ENCODE assay signal across 36 cellular contexts in genomic region chr10:125627646-125628045, GRCh38. TPM values are rescaled to one million over a fixed set of nuclear protein-coding genes. Genes with fewer than 3 reads are reported as not detected.
"Had no signal": no experiment of that assay in that cellular context is flagged by ENCODE, and none has a peak within 500 bp of the region (broad histone marks: within the 10 kb centered on the region; RNA-seq: fewer than 3 reads in every experiment).

No MANE protein-coding gene starts in this region.

- ATAC-seq: activated CD4-positive, alpha-beta T cell treated with anti-CD3 and anti-CD28 coated beads for 36 hours; activated naive CD4-positive, alpha-beta T cell treated with anti-CD3 and anti-CD28 coated beads, Interleukin-2, amount 50 U/mL, for 72 hours; activated T-cell treated with anti-CD3 and anti-CD28 coated beads, Interleukin-2, amount 50 U/mL, for 72 hours; gastroesophageal sphincter; heart right ventricle had no signal

- H3K27me3 Mint-ChIP-seq: activated CD4-positive, alpha-beta T cell treated with anti-CD3 and anti-CD28 coated beads, Interleukin-2, amount 10 ng/mL, durations not matched to agents 7 days and 5 days; activated naive CD8-positive, alpha-beta T cell treated with anti-CD3 and anti-CD28 coated beads, Interleukin-2, amount 10 ng/mL, durations not matched to agents 7 days and 5 days; brain had no signal

- H3K9me3 ChIP-seq: ascending aorta, breast epithelium, colonic mucosa, esophagus squamous epithelium, gastroesophageal sphincter, heart right ventricle had no signal

- H3K79me2 ChIP-seq: hepatocyte had no signal

- H3K9me3 Mint-ChIP-seq: activated CD4-positive, alpha-beta memory T cell treated with anti-CD3 and anti-CD28 coated beads, Interleukin-2, amount 10 ng/mL, durations not matched to agents 7 days and 5 days; activated CD4-positive, alpha-beta T cell treated with anti-CD3 and anti-CD28 coated beads, Interleukin-2, amount 10 ng/mL, durations not matched to agents 7 days and 5 days; activated naive CD4-positive, alpha-beta T cell treated with anti-CD3 and anti-CD28 coated beads, Interleukin-2, amount 10 ng/mL, durations not matched to agents 7 days and 5 days; activated naive CD4-positive, alpha-beta T cell treated with anti-CD3 and anti-CD28 coated beads, Interleukin-2, amount 50 U/mL, for 72 hours; activated naive CD8-positive, alpha-beta T cell treated with anti-CD3 and anti-CD28 coated beads, Interleukin-2, amount 10 ng/mL, durations not matched to agents 7 days and 5 days; activated T-cell treated with anti-CD3 and anti-CD28 coated beads, Interleukin-2, amount 50 U/mL, for 24 hours; activated T-cell treated with anti-CD3 and anti-CD28 coated beads, Interleukin-2, amount 50 U/mL, for 72 hours; dendritic cell treated with granulocyte-macrophage colony-stimulating factor and Interleukin-4, amounts not matched to agents 40 ng/mL and 50 ng/mL, for 4 days; endodermal cell had no signal

- H3K4me3 Mint-ChIP-seq: activated CD4-positive, alpha-beta memory T cell treated with anti-CD3 and anti-CD28 coated beads, Interleukin-2, amount 10 ng/mL, durations not matched to agents 7 days and 5 days; activated CD4-positive, alpha-beta T cell treated with anti-CD3 and anti-CD28 coated beads for 36 hours; activated CD4-positive, alpha-beta T cell treated with anti-CD3 and anti-CD28 coated beads, Interleukin-2, amount 10 ng/mL, durations not matched to agents 7 days and 5 days; activated naive CD4-positive, alpha-beta T cell treated with anti-CD3 and anti-CD28 coated beads, Interleukin-2, amount 10 ng/mL, durations not matched to agents 7 days and 5 days; activated naive CD8-positive, alpha-beta T cell treated with anti-CD3 and anti-CD28 coated beads, Interleukin-2, amount 10 ng/mL, durations not matched to agents 7 days and 5 days; activated T-cell treated with anti-CD3 and anti-CD28 coated beads, Interleukin-2, amount 50 U/mL, for 24 hours; activated T-cell treated with anti-CD3 and anti-CD28 coated beads, Interleukin-2, amount 50 U/mL, for 72 hours; brain; dendritic cell treated with granulocyte-macrophage colony-stimulating factor and Interleukin-4, amounts not matched to agents 40 ng/mL and 50 ng/mL, for 4 days; endodermal cell had no signal

- H3K4me1 Mint-ChIP-seq: activated CD4-positive, alpha-beta memory T cell treated with anti-CD3 and anti-CD28 coated beads, Interleukin-2, amount 10 ng/mL, durations not matched to agents 7 days and 5 days; activated CD4-positive, alpha-beta T cell treated with anti-CD3 and anti-CD28 coated beads for 36 hours; activated CD4-positive, alpha-beta T cell treated with anti-CD3 and anti-CD28 coated beads, Interleukin-2, amount 10 ng/mL, durations not matched to agents 7 days and 5 days; activated naive CD4-positive, alpha-beta T cell treated with anti-CD3 and anti-CD28 coated beads, Interleukin-2, amount 10 ng/mL, durations not matched to agents 7 days and 5 days; activated naive CD8-positive, alpha-beta T cell treated with anti-CD3 and anti-CD28 coated beads, Interleukin-2, amount 10 ng/mL, durations not matched to agents 7 days and 5 days had no signal

- H3K27me3 ChIP-seq: ascending aorta, breast epithelium, cardiac muscle cell, colonic mucosa, gastroesophageal sphincter had no signal

- H3K27ac ChIP-seq: ascending aorta, breast epithelium, cardiac muscle cell, colonic mucosa, dorsolateral prefrontal cortex, esophagus squamous epithelium, gastroesophageal sphincter, heart right ventricle, hepatocyte had no signal

- H2AFZ ChIP-seq: hepatocyte had no signal

- H3K36me3 ChIP-seq: ascending aorta, breast epithelium, cardiac muscle cell, colonic mucosa, esophagus squamous epithelium, gastroesophageal sphincter, heart right ventricle had no signal

- H3K36me3 Mint-ChIP-seq: activated naive CD4-positive, alpha-beta T cell treated with anti-CD3 and anti-CD28 coated beads, Interleukin-2, amount 10 ng/mL, durations not matched to agents 7 days and 5 days; activated naive CD4-positive, alpha-beta T cell treated with anti-CD3 and anti-CD28 coated beads, Interleukin-2, amount 50 U/mL, for 72 hours; activated naive CD8-positive, alpha-beta T cell treated with anti-CD3 and anti-CD28 coated beads, Interleukin-2, amount 10 ng/mL, durations not matched to agents 7 days and 5 days; brain had no signal

- H3K4me3 ChIP-seq: ascending aorta, breast epithelium, cardiac muscle cell, colonic mucosa, dorsolateral prefrontal cortex, esophagus squamous epithelium, gastroesophageal sphincter, heart right ventricle, hepatocyte had no signal

- H3K27ac Mint-ChIP-seq: activated CD4-positive, alpha-beta memory T cell treated with anti-CD3 and anti-CD28 coated beads, Interleukin-2, amount 10 ng/mL, durations not matched to agents 7 days and 5 days; activated CD4-positive, alpha-beta T cell treated with anti-CD3 and anti-CD28 coated beads for 36 hours; activated CD4-positive, alpha-beta T cell treated with anti-CD3 and anti-CD28 coated beads, Interleukin-2, amount 10 ng/mL, durations not matched to agents 7 days and 5 days; activated naive CD4-positive, alpha-beta T cell treated with anti-CD3 and anti-CD28 coated beads, Interleukin-2, amount 10 ng/mL, durations not matched to agents 7 days and 5 days; activated naive CD4-positive, alpha-beta T cell treated with anti-CD3 and anti-CD28 coated beads, Interleukin-2, amount 50 U/mL, for 72 hours; activated naive CD8-positive, alpha-beta T cell treated with anti-CD3 and anti-CD28 coated beads, Interleukin-2, amount 10 ng/mL, durations not matched to agents 7 days and 5 days; activated T-cell treated with anti-CD3 and anti-CD28 coated beads, Interleukin-2, amount 50 U/mL, for 24 hours; activated T-cell treated with anti-CD3 and anti-CD28 coated beads, Interleukin-2, amount 50 U/mL, for 72 hours; brain; dendritic cell treated with granulocyte-macrophage colony-stimulating factor and Interleukin-4, amounts not matched to agents 40 ng/mL and 50 ng/mL, for 4 days; endodermal cell had no signal

- H3K4me1 ChIP-seq: ascending aorta, breast epithelium, colonic mucosa, esophagus squamous epithelium, gastroesophageal sphincter had no signal

- DNase-seq: activated CD4-positive, alpha-beta memory T cell treated with anti-CD3 and anti-CD28 coated beads, Interleukin-2, amount 10 ng/mL, durations not matched to agents 7 days and 5 days; activated CD4-positive, alpha-beta T cell treated with anti-CD3 and anti-CD28 coated beads for 36 hours; activated CD4-positive, alpha-beta T cell treated with anti-CD3 and anti-CD28 coated beads, Interleukin-2, amount 10 ng/mL, durations not matched to agents 7 days and 5 days; activated CD4-positive, alpha-beta T cell treated with anti-CD3 and anti-CD28 coated beads, Interleukin-2, amount 50 U/mL, for 4 hours; activated CD4-positive, CD25-positive, alpha-beta regulatory T cell; activated CD4-positive, CD25-positive, alpha-beta regulatory T cell treated with anti-CD3 and anti-CD28 coated beads, Interleukin-2, amount 50 U/mL, for 72 hours; activated CD8-positive, alpha-beta memory T cell treated with anti-CD3 and anti-CD28 coated beads, Interleukin-2, amount 50 U/mL, for 48 hours; activated gamma-delta T cell; activated naive CD4-positive, alpha-beta T cell; activated naive CD4-positive, alpha-beta T cell treated with anti-CD3 and anti-CD28 coated beads, Interleukin-2, amount 10 ng/mL, durations not matched to agents 7 days and 5 days; activated naive CD8-positive, alpha-beta T cell treated with anti-CD3 and anti-CD28 coated beads, Interleukin-2, amount 10 ng/mL, durations not matched to agents 7 days and 5 days; activated T-cell treated with anti-CD3 and anti-CD28 coated beads for 4 hours; activated T-cell treated with anti-CD3 and anti-CD28 coated beads, Interleukin-2, amount 50 U/mL, for 24 hours; activated T-cell treated with anti-CD3 and anti-CD28 coated beads, Interleukin-2, amount 50 U/mL, for 72 hours; central memory CD4-positive, alpha-beta T cell; cerebellar nuclear complex; colonic mucosa; dorsolateral prefrontal cortex; effector memory CD4-positive, alpha-beta T cell; endodermal cell; erythroblast; esophagus squamous epithelium; foreskin melanocyte; heart right ventricle; T-helper 2 cell had no signal

RNA-seq across cellular contexts. Expression of gene TEX36, which starts 55.3 kb away (rescaled TPM):
- total RNA-seq: activated CD4-positive, alpha-beta memory T cell treated with anti-CD3 and anti-CD28 coated beads, Interleukin-2, amount 10 ng/mL, durations not matched to agents 7 days and 5 days; activated CD4-positive, alpha-beta T cell treated with anti-CD3 and anti-CD28 coated beads for 36 hours; activated CD4-positive, alpha-beta T cell treated with anti-CD3 and anti-CD28 coated beads, Interleukin-2, amount 10 ng/mL, durations not matched to agents 7 days and 5 days; activated naive CD4-positive, alpha-beta T cell treated with anti-CD3 and anti-CD28 coated beads, Interleukin-2, amount 50 U/mL, for 72 hours; activated naive CD8-positive, alpha-beta T cell treated with anti-CD3 and anti-CD28 coated beads, Interleukin-2, amount 10 ng/mL, durations not matched to agents 7 days and 5 days; activated T-cell treated with anti-CD3 and anti-CD28 coated beads, Interleukin-2, amount 50 U/mL, for 72 hours; ascending aorta; breast epithelium; cardiac muscle cell; colonic mucosa; dorsolateral prefrontal cortex; endodermal cell; esophagus squamous epithelium; fibroblast of lung; fibroblast of villous mesenchyme; gastroesophageal sphincter; glomerular endothelial cell; heart right ventricle; hepatocyte had no signal
- polyA plus RNA-seq: cardiac muscle cell, fibroblast of lung, heart right ventricle, hepatocyte had no signal
